Comparison of ENCODE assay signal across 16 cellular contexts in genomic region chr6:12467706-12468670, GRCh38.
DNase-seq lines count a peak whose midpoint lies in the region; FAIRE-seq and TF ChIP-seq lines count a peak whose summit lies in the region.
"Had no signal": no experiment of that assay in that cellular context is flagged by ENCODE, and none has a peak within 500 bp of the region (broad histone marks: within the 10 kb centered on the region; RNA-seq: fewer than 3 reads in every experiment).

No MANE protein-coding gene starts in this region.

- dilution Hi-C loops in keratinocyte (cut with MboI; ENCODE audit: extremely low pct_ligation_motif_present, low sequenced_read_pairs), result no loop called here

- no peak overlapping the region for H3K4me2 ChIP-seq in keratinocyte (ENCODE audit: control insufficient read depth, extremely low read depth, insufficient read depth, low read depth, low read length)
- H3K4me2 ChIP-seq in Karpas-422 (ENCODE audit: low read depth, low read length, poor library complexity, severe bottlenecking), result no peak overlapping the region

- TF ChIP-seq CTCF in keratinocyte (optimal IDR thresholded peaks at IDR 0.05 in 1 of 3, IDR thresholded peaks at IDR 0.05 in 1 of 3, conservative IDR thresholded peaks at IDR 0.05 in 1 of 3; ENCODE audit: extremely low read depth in 1 of 3, insufficient read depth in 2 of 3, low read length in 3 of 3), result no peak
- no peak for TF ChIP-seq CTCF in colonic mucosa (IDR thresholded peaks at IDR 0.05)

- H3K9me3 ChIP-seq in keratinocyte (ENCODE audit: control insufficient read depth, low read depth, low read length) (no peaks in the 10 kb centered on the region), colonic mucosa (no peaks in the 10 kb centered on the region), Karpas-422 (ENCODE audit: low read length) (no peaks in the 10 kb centered on the region)

- H2AFZ ChIP-seq in ACC112 (ENCODE audit: low read length, unreplicated experiment) (peak overlapping the region; percentile 83), keratinocyte (ENCODE audit: control insufficient read depth, low read length) (peak overlapping the region; percentile 14), Karpas-422 (ENCODE audit: low read length) (no peak overlapping the region)
- H2AFZ ChIP-seq: parathyroid adenoma had no signal

- H3K36me3 ChIP-seq in ACC112 (ENCODE audit: insufficient read depth, low read length), result no peaks in the 10 kb centered on the region
- H3K36me3 ChIP-seq in keratinocyte (ENCODE audit: control insufficient read depth in 2 of 2, extremely low read depth in 1 of 2, insufficient read depth in 2 of 2, low read length in 2 of 2), result no peaks in the 10 kb centered on the region
- no peaks in the 10 kb centered on the region for H3K36me3 ChIP-seq in colonic mucosa
- no peaks in the 10 kb centered on the region for H3K36me3 ChIP-seq in Karpas-422 (ENCODE audit: insufficient read depth, low read length)

- H3K9ac ChIP-seq in keratinocyte (ENCODE audit: control insufficient read depth, extremely low read depth, insufficient read depth, low read length), result no peak overlapping the region
- H3K9ac ChIP-seq in colonic mucosa (ENCODE audit: low read depth in 2 of 2, low read length in 2 of 2), result no peak overlapping the region
- no peak overlapping the region for H3K9ac ChIP-seq in Karpas-422 (ENCODE audit: low read length)
- H3K9ac ChIP-seq: parathyroid adenoma had no signal

- H4K20me1 ChIP-seq in keratinocyte (ENCODE audit: control insufficient read depth, extremely low read depth, insufficient read depth, low read length) (no peaks in the 10 kb centered on the region), Karpas-422 (ENCODE audit: insufficient read depth, low read depth, low read length) (no peaks in the 10 kb centered on the region)

- intact Hi-C loops in colonic mucosa (cut with DNase I), result no loop called here

- H3K79me2 ChIP-seq in ACC112 (ENCODE audit: control insufficient read depth, insufficient read depth, low read length, unreplicated experiment) (no peaks in the 10 kb centered on the region), keratinocyte (ENCODE audit: control insufficient read depth, insufficient read depth, low read length) (no peaks in the 10 kb centered on the region), Karpas-422 (ENCODE audit: low read length) (no peaks in the 10 kb centered on the region)
- H3K79me2 ChIP-seq: parathyroid adenoma had no signal

- H3K9me2 ChIP-seq in Karpas-422 (replicated peaks; ENCODE audit: insufficient read depth, low read length), result no peaks in the 10 kb centered on the region

- H3K4me1 ChIP-seq in ACC112 (ENCODE audit: control insufficient read depth, insufficient read depth, low read length, unreplicated experiment), result peaks cover 14% of the 10 kb centered on the region
- H3K4me1 ChIP-seq in keratinocyte (ENCODE audit: control insufficient read depth, extremely low read depth, insufficient read depth, low read length), result peaks cover 15% of the 10 kb centered on the region
- no peaks in the 10 kb centered on the region for H3K4me1 ChIP-seq in colonic mucosa
- no peaks in the 10 kb centered on the region for H3K4me1 ChIP-seq in Karpas-422 (ENCODE audit: low read length)
- H3K4me1 ChIP-seq: parathyroid adenoma had no signal

- H3K27ac ChIP-seq in ACC112 (ENCODE audit: low read depth, low read length) (no peak overlapping the region), keratinocyte (ENCODE audit: control insufficient read depth, insufficient read depth, low read length) (no peak overlapping the region), colonic mucosa (no peak overlapping the region), Karpas-422 (ENCODE audit: low read length) (no peak overlapping the region)
- H3K27ac ChIP-seq: parathyroid adenoma had no signal

- peak; percentile 23 for DNase-seq in HCEC 1CT
- DNase-seq in keratinocyte (ENCODE audit: low read depth, low spot score), result no peak
- no peak for DNase-seq in erythroblast (lab: John Stamatoyannopoulos, UW)
- DNase-seq in colonic mucosa, result no peak
- DNase-seq in NK-92 (lab: John Stamatoyannopoulos, UW; ENCODE audit: unreplicated experiment), result no peak
- no peak for DNase-seq in Karpas-422
- DNase-seq: activated gamma-delta T cell, GDM1, GOT3, hypothalamus, NCI-H1694 treated with DMSO at 0.1 percent for 48 hours, NCI-H446, T-helper 17 cell had no signal

- no peak for TF ChIP-seq POLR2A in erythroblast (IDR thresholded peaks at IDR 0.05; ENCODE audit: low read length)

- H3K4me3 ChIP-seq in ACC112 (ENCODE audit: low read depth, low read length) (no peak overlapping the region), keratinocyte (ENCODE audit: control insufficient read depth in 2 of 3, extremely low read depth in 1 of 3, insufficient read depth in 2 of 3, low read depth in 1 of 3, low read length in 3 of 3) (no peak overlapping the region), colonic mucosa (no peak overlapping the region), Karpas-422 (ENCODE audit: low read length) (no peak overlapping the region)

- FAIRE-seq in endometrium (lab: Jason Lieb, UNC) (peak; percentile 59), keratinocyte (lab: Jason Lieb, UNC) (peak; percentile 46)

- H3K9me1 ChIP-seq in keratinocyte (ENCODE audit: control insufficient read depth, extremely low read depth, insufficient read depth, low read length), result no peaks in the 10 kb centered on the region

- H3K27me3 ChIP-seq in ACC112 (ENCODE audit: insufficient read depth, low read length) (no peaks in the 10 kb centered on the region), keratinocyte (ENCODE audit: control insufficient read depth, extremely low read depth, insufficient read depth, low read length) (no peaks in the 10 kb centered on the region), colonic mucosa (no peaks in the 10 kb centered on the region), Karpas-422 (ENCODE audit: low read length) (no peaks in the 10 kb centered on the region)
